33 cellular contexts compared by ENCODE assay signal in the genomic region with DNA sequence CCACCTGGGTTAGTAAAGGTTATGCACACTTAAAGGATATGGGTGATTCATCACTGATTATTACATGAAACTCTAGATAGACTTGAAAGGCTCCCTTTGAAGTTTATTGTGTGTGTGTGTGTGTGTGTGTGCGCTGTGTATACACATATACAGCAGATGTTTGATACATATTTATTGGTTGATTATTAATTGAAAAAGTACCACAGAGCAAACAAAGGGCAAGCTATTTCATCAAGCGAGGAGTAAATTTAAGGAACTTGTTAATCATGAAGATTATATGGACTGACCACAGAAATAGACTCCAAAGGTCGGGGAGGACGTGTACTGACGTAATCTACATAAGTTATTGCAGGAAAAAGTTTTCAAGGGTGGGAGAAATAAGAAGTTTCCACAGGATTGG.
"Had no signal": no experiment of that assay in that cellular context is flagged by ENCODE, and none has a peak within 500 bp of the region (broad histone marks: within the 10 kb centered on the region; RNA-seq: fewer than 3 reads in every experiment).

No MANE protein-coding gene starts in this region.

- H3K4me3 Mint-ChIP-seq: activated CD4-positive, alpha-beta memory T cell treated with anti-CD3 and anti-CD28 coated beads for 36 hours; activated CD4-positive, alpha-beta T cell treated with anti-CD3 and anti-CD28 coated beads for 36 hours; activated CD4-positive, alpha-beta T cell treated with anti-CD3 and anti-CD28 coated beads, Interleukin-2, amount 10 ng/mL, durations not matched to agents 24 days and 14 days; activated CD8-positive, alpha-beta memory T cell treated with anti-CD3 and anti-CD28 coated beads, Interleukin-2, amount 10 ng/mL, durations not matched to agents 7 days and 5 days; activated CD8-positive, alpha-beta T cell treated with anti-CD3 and anti-CD28 coated beads, Interleukin-2, amount 10 ng/mL, durations not matched to agents 7 days and 5 days; activated naive CD4-positive, alpha-beta T cell treated with anti-CD3 and anti-CD28 coated beads for 36 hours; activated naive CD4-positive, alpha-beta T cell treated with anti-CD3 and anti-CD28 coated beads, Interleukin-2, amount 50 U/mL, for 24 hours; activated naive CD8-positive, alpha-beta T cell treated with anti-CD3 and anti-CD28 coated beads for 36 hours; activated naive CD8-positive, alpha-beta T cell treated with anti-CD3 and anti-CD28 coated beads, Interleukin-2, amount 50 U/mL, for 24 hours; activated T-helper 1 cell treated with anti-CD3 and anti-CD28 coated beads, Interleukin-12 subunit alpha, Interleukin-12 subunit beta, Interleukin-2, Interleukin-4 antibody, amounts not matched to agents 30 ng/mL and 10 ng/mL and 1 ng/mL, durations not matched to agents 14 hours and 24 hours and 36 hours; effector memory CD8-positive, alpha-beta T cell had no signal

- H3K4me3 ChIP-seq: adrenal gland, body of pancreas, esophagus muscularis mucosa, gastrocnemius medialis, heart left ventricle had no signal

- H3K9me3 ChIP-seq: body of pancreas, gastrocnemius medialis had no signal

- ATAC-seq: activated CD4-positive, alpha-beta T cell treated with anti-CD3 and anti-CD28 coated beads for 36 hours; activated CD8-positive, alpha-beta memory T cell treated with anti-CD3 and anti-CD28 coated beads, Interleukin-2, amount 10 ng/mL, durations not matched to agents 7 days and 5 days; activated CD8-positive, alpha-beta T cell treated with anti-CD3 and anti-CD28 coated beads, Interleukin-2, amount 10 ng/mL, durations not matched to agents 7 days and 5 days; activated naive CD8-positive, alpha-beta T cell treated with anti-CD3 and anti-CD28 coated beads, Interleukin-2, amount 50 U/mL, for 24 hours; body of pancreas; effector memory CD8-positive, alpha-beta T cell; foreskin keratinocyte; gastrocnemius medialis; heart left ventricle had no signal

- H3K4me1 Mint-ChIP-seq: activated CD4-positive, alpha-beta T cell treated with anti-CD3 and anti-CD28 coated beads for 36 hours; activated CD4-positive, alpha-beta T cell treated with anti-CD3 and anti-CD28 coated beads, Interleukin-2, amount 10 ng/mL, durations not matched to agents 24 days and 14 days; activated CD8-positive, alpha-beta memory T cell treated with anti-CD3 and anti-CD28 coated beads, Interleukin-2, amount 10 ng/mL, durations not matched to agents 7 days and 5 days; activated naive CD4-positive, alpha-beta T cell treated with anti-CD3 and anti-CD28 coated beads, Interleukin-2, amount 50 U/mL, for 24 hours; activated naive CD8-positive, alpha-beta T cell treated with anti-CD3 and anti-CD28 coated beads for 36 hours; activated naive CD8-positive, alpha-beta T cell treated with anti-CD3 and anti-CD28 coated beads, Interleukin-2, amount 50 U/mL, for 24 hours had no signal

- H3K27me3 Mint-ChIP-seq: activated CD4-positive, alpha-beta memory T cell treated with anti-CD3 and anti-CD28 coated beads for 36 hours; activated CD4-positive, alpha-beta T cell treated with anti-CD3 and anti-CD28 coated beads for 36 hours; activated CD4-positive, alpha-beta T cell treated with anti-CD3 and anti-CD28 coated beads, Interleukin-2, amount 10 ng/mL, durations not matched to agents 24 days and 14 days; activated CD8-positive, alpha-beta memory T cell treated with anti-CD3 and anti-CD28 coated beads, Interleukin-2, amount 10 ng/mL, durations not matched to agents 7 days and 5 days; activated naive CD4-positive, alpha-beta T cell treated with anti-CD3 and anti-CD28 coated beads, Interleukin-2, amount 50 U/mL, for 24 hours; activated naive CD8-positive, alpha-beta T cell treated with anti-CD3 and anti-CD28 coated beads, Interleukin-2, amount 50 U/mL, for 24 hours; effector memory CD8-positive, alpha-beta T cell had no signal

- H3K27ac ChIP-seq: adrenal gland, body of pancreas, esophagus muscularis mucosa, foreskin keratinocyte, gastrocnemius medialis, heart left ventricle had no signal

- H3K36me3 Mint-ChIP-seq: activated CD8-positive, alpha-beta memory T cell treated with anti-CD3 and anti-CD28 coated beads, Interleukin-2, amount 10 ng/mL, durations not matched to agents 7 days and 5 days; activated naive CD8-positive, alpha-beta T cell treated with anti-CD3 and anti-CD28 coated beads for 36 hours had no signal

- H3K27me3 ChIP-seq: adrenal gland, body of pancreas, esophagus muscularis mucosa, foreskin keratinocyte, gastrocnemius medialis, heart left ventricle had no signal

- H3K36me3 ChIP-seq: adrenal gland, esophagus muscularis mucosa, gastrocnemius medialis, heart left ventricle had no signal

- H3K27ac Mint-ChIP-seq: activated CD4-positive, alpha-beta memory T cell treated with anti-CD3 and anti-CD28 coated beads for 36 hours; activated CD4-positive, alpha-beta T cell treated with anti-CD3 and anti-CD28 coated beads for 36 hours; activated CD4-positive, alpha-beta T cell treated with anti-CD3 and anti-CD28 coated beads, Interleukin-2, amount 10 ng/mL, durations not matched to agents 24 days and 14 days; activated CD8-positive, alpha-beta memory T cell treated with anti-CD3 and anti-CD28 coated beads, Interleukin-2, amount 10 ng/mL, durations not matched to agents 7 days and 5 days; activated CD8-positive, alpha-beta T cell treated with anti-CD3 and anti-CD28 coated beads, Interleukin-2, amount 10 ng/mL, durations not matched to agents 7 days and 5 days; activated naive CD4-positive, alpha-beta T cell treated with anti-CD3 and anti-CD28 coated beads for 36 hours; activated naive CD4-positive, alpha-beta T cell treated with anti-CD3 and anti-CD28 coated beads, Interleukin-2, amount 50 U/mL, for 24 hours; activated naive CD8-positive, alpha-beta T cell treated with anti-CD3 and anti-CD28 coated beads for 36 hours; activated naive CD8-positive, alpha-beta T cell treated with anti-CD3 and anti-CD28 coated beads, Interleukin-2, amount 50 U/mL, for 24 hours; activated T-helper 1 cell treated with anti-CD3 and anti-CD28 coated beads, Interleukin-12 subunit alpha, Interleukin-12 subunit beta, Interleukin-2, Interleukin-4 antibody, amounts not matched to agents 30 ng/mL and 10 ng/mL and 1 ng/mL, durations not matched to agents 14 hours and 24 hours and 36 hours; activated T-helper 2 cell treated with anti-CD3 and anti-CD28 coated beads, Interferon-gamma antibody, Interleukin-2, Interleukin-4, amounts not matched to agents 10 μg/mL and 5 μg/mL and 100 μg/mL, durations not matched to agents 14 hours and 24 hours and 36 hours; effector memory CD8-positive, alpha-beta T cell had no signal

- DNase-seq: activated CD4-positive, alpha-beta memory T cell treated with anti-CD3 and anti-CD28 coated beads for 36 hours; activated CD4-positive, alpha-beta T cell treated with anti-CD3 and anti-CD28 coated beads for 36 hours; activated CD4-positive, alpha-beta T cell treated with anti-CD3 and anti-CD28 coated beads, Interleukin-2, amount 10 ng/mL, durations not matched to agents 24 days and 14 days; activated CD4-positive, CD25-positive, alpha-beta regulatory T cell; activated CD4-positive, CD25-positive, alpha-beta regulatory T cell treated with anti-CD3 and anti-CD28 coated beads, Interleukin-2, amount 50 U/mL, for 72 hours; activated CD8-positive, alpha-beta memory T cell treated with anti-CD3 and anti-CD28 coated beads, Interleukin-2, amount 10 ng/mL, durations not matched to agents 7 days and 5 days; activated CD8-positive, alpha-beta memory T cell treated with anti-CD3 and anti-CD28 coated beads, Interleukin-2, amount 50 U/mL, for 4 hours; activated CD8-positive, alpha-beta T cell treated with anti-CD3 and anti-CD28 coated beads, Interleukin-2, amount 10 ng/mL, durations not matched to agents 7 days and 5 days; activated effector memory CD4-positive, alpha-beta T cell treated with anti-CD3 and anti-CD28 coated beads, Interleukin-2, amount 50 U/mL, for 16 hours; activated naive CD4-positive, alpha-beta T cell treated with anti-CD3 and anti-CD28 coated beads for 36 hours; activated naive CD8-positive, alpha-beta T cell treated with anti-CD3 and anti-CD28 coated beads for 36 hours; activated naive CD8-positive, alpha-beta T cell treated with anti-CD3 and anti-CD28 coated beads, Interleukin-2, amount 50 U/mL, for 24 hours; activated T-cell treated with anti-CD3 and anti-CD28 coated beads, Interleukin-2, amount 50 U/mL, for 1 hour; activated T-cell treated with anti-CD3 and anti-CD28 coated beads, Interleukin-2, amount 50 U/mL, for 48 hours; adrenal gland; amygdala; aorta; body of pancreas; caudate nucleus; cortex of kidney; dermis blood vessel endothelial cell; effector CD4-positive, alpha-beta T cell; effector memory CD8-positive, alpha-beta T cell; erythroblast; foreskin keratinocyte; gastrocnemius medialis; glutamatergic neuron; heart left ventricle; T-helper 2 cell had no signal

- H3K4me1 ChIP-seq: adrenal gland, body of pancreas, esophagus muscularis mucosa, foreskin keratinocyte, gastrocnemius medialis, heart left ventricle had no signal
